9 cellular contexts compared by ENCODE assay signal in genomic region chr1:36703526-36704208, GRCh38.
DNase-seq lines count a peak whose midpoint lies in the region; ATAC-seq, FAIRE-seq and TF ChIP-seq lines count a peak whose summit lies in the region.
"Had no signal": no experiment of that assay in that cellular context is flagged by ENCODE, and none has a peak within 500 bp of the region (broad histone marks: within the 10 kb centered on the region; RNA-seq: fewer than 3 reads in every experiment).

No MANE protein-coding gene starts in this region.

- H3K27me3 ChIP-seq in K562 (ENCODE audit: control insufficient read depth in 2 of 2, insufficient read depth in 2 of 2, low read length in 2 of 2) (peaks cover 17 to 28% of the 10 kb centered on the region in 2 experiments; a peak in 3 of 5 replicates), smooth muscle cell (ENCODE audit: low read depth) (peaks cover 40% of the 10 kb centered on the region)
- H3K27me3 ChIP-seq: ovary had no signal

- H3K9me3 Mint-ChIP-seq in T-helper 2 cell treated with Interferon-gamma antibody and Interleukin-4, amounts not matched to agents 5 μg/mL and 100 μg/mL, for 36 hours, result no peaks in the 10 kb centered on the region

- intact Hi-C loops in K562 (cut with micrococcal nuclease), result loop anchor here (2.0 to 10.0 kb wide), 5 partner anchors 127 to 731 kb away; no protein-coding TSS in a partner anchor

- ATAC-seq in GM21390 (IDR thresholded peaks at IDR 0.05; ENCODE audit: unreplicated experiment) (peak; percentile 63), K562 (peak; percentile 99), GM19035 (IDR thresholded peaks at IDR 0.05; ENCODE audit: unreplicated experiment) (no peak)

- H2AFZ ChIP-seq in K562 (ENCODE audit: low read depth, low read length) (peak overlapping the region; percentile 64), smooth muscle cell (ENCODE audit: low read depth) (no peak overlapping the region)

- TF ChIP-seq CTCF in K562 (IDR thresholded peaks at IDR 0.05 in 2 of 3, conservative IDR thresholded peaks at IDR 0.05 in 1 of 3; ENCODE audit: insufficient read depth in 2 of 3, low read depth in 1 of 3, low read length in 3 of 3) (peak; percentile 93 to 98 (median 98)), smooth muscle cell (IDR thresholded peaks at IDR 0.05; ENCODE audit: borderline replicate concordance, insufficient read depth, poor library complexity, severe bottlenecking) (peak; percentile 95)

- peaks cover 7% of the 10 kb centered on the region for H3K27me3 Mint-ChIP-seq in T-helper 2 cell treated with Interferon-gamma antibody and Interleukin-4, amounts not matched to agents 5 μg/mL and 100 μg/mL, for 36 hours (ENCODE audit: low read depth)

- no peaks in the 10 kb centered on the region for H3F3A ChIP-seq in smooth muscle cell (ENCODE audit: low read depth)

- H3K4me3 Mint-ChIP-seq in T-helper 2 cell treated with Interferon-gamma antibody and Interleukin-4, amounts not matched to agents 5 μg/mL and 100 μg/mL, for 36 hours, result no peak overlapping the region

- TF ChIP-seq POLR2A in K562 (conservative IDR thresholded peaks at IDR 0.05), result no peak

- TF ChIP-seq RAD21 in K562 (CRISPR knock-in tag; conservative IDR thresholded peaks at IDR 0.05 in 1 of 2, IDR thresholded peaks at IDR 0.05 in 1 of 2), result peak; percentile 84 to 96

- H3K27ac Mint-ChIP-seq in T-helper 2 cell treated with Interferon-gamma antibody and Interleukin-4, amounts not matched to agents 5 μg/mL and 100 μg/mL, for 36 hours, result no peak overlapping the region

- H4K20me1 ChIP-seq in K562 (replicated peaks; ENCODE audit: control insufficient read depth, insufficient read depth, low read length) (no peaks in the 10 kb centered on the region), smooth muscle cell (ENCODE audit: low read depth) (no peaks in the 10 kb centered on the region)

- no TSS peak for BruUV-seq in K562 (replicated peaks; lab: Mats Ljungman, UMichigan)

- H3K4me1 Mint-ChIP-seq in T-helper 2 cell treated with Interferon-gamma antibody and Interleukin-4, amounts not matched to agents 5 μg/mL and 100 μg/mL, for 36 hours (ENCODE audit: low read depth), result peaks cover 4% of the 10 kb centered on the region

- H3K36me3 Mint-ChIP-seq in T-helper 2 cell treated with Interferon-gamma antibody and Interleukin-4, amounts not matched to agents 5 μg/mL and 100 μg/mL, for 36 hours (ENCODE audit: low read depth), result no peaks in the 10 kb centered on the region

- CTCF ChIA-PET in K562 (lab: Yijun Ruan, JAX; ENCODE audit: low intra/inter-chr PET ratio), result interaction anchor here (0.6 to 0.8 kb wide), 4 partner anchors 31 to 731 kb away, joined by 3 read pairs; no protein-coding TSS in a partner anchor

- H3K79me2 ChIP-seq in K562 (ENCODE audit: control insufficient read depth, insufficient read depth, low read length) (no peaks in the 10 kb centered on the region), smooth muscle cell (ENCODE audit: low read depth) (no peaks in the 10 kb centered on the region)

- POLR2A ChIA-PET in K562 (lab: Yijun Ruan, JAX), result no interaction called here

- H3K4me3 ChIP-seq in K562 (no peak overlapping the region), smooth muscle cell (no peak overlapping the region)
- H3K4me3 ChIP-seq: ovary had no signal

- TF ChIP-seq EP300 in K562 (IDR thresholded peaks at IDR 0.05; ENCODE audit: low read length), result no peak

- H3K27ac ChIP-seq in K562 (ENCODE audit: extremely low read depth, low read depth, low read length) (no peak overlapping the region), smooth muscle cell (ENCODE audit: low read depth) (no peak overlapping the region)
- H3K27ac ChIP-seq: ovary had no signal

- in situ Hi-C loops in K562 (cut with MboI), result no loop called here

- H3K9me3 ChIP-seq in K562 (replicated peaks; ENCODE audit: control insufficient read depth, insufficient read depth, low read depth, low read length) (no peaks in the 10 kb centered on the region), smooth muscle cell (replicated peaks; ENCODE audit: low read depth) (no peaks in the 10 kb centered on the region)
- H3K9me3 ChIP-seq: ovary had no signal

- 3% methylated on average over 19 of the region's 19 CpGs for WGBS in K562 (ENCODE audit: insufficient coverage, low coverage, missing lambda C conversion rate)
- 29% methylated on average over 19 of the region's 19 CpGs for WGBS in smooth muscle cell (ENCODE audit: low lambda C conversion rate)

- H3K9ac ChIP-seq in K562 (ENCODE audit: insufficient read depth in 1 of 2, low read depth in 2 of 2, low read length in 2 of 2) (no peak overlapping the region), smooth muscle cell (ENCODE audit: low read depth) (no peak overlapping the region)

- peaks cover 0 to 3% of the 10 kb centered on the region in 2 experiments; a peak in 2 of 5 replicates for H3K4me1 ChIP-seq in K562 (replicated peaks in 1 of 2; ENCODE audit: control insufficient read depth in 2 of 2, insufficient read depth in 2 of 2, low read length in 2 of 2)
- H3K4me1 ChIP-seq in smooth muscle cell (ENCODE audit: low read depth), result peaks cover 5% of the 10 kb centered on the region

- H3K36me3 ChIP-seq in K562 (ENCODE audit: control insufficient read depth, insufficient read depth, low read length) (no peaks in the 10 kb centered on the region), smooth muscle cell (ENCODE audit: low read depth) (no peaks in the 10 kb centered on the region)
- H3K36me3 ChIP-seq: ovary had no signal

- FAIRE-seq in K562 (lab: Jason Lieb, UNC), result peak; percentile 88

- DNase-seq in AG08396 (ENCODE audit: low spot score), result peak; percentile 86
- peak; percentile 99 for DNase-seq in NCI-H2029 treated with DMSO at 0.1 percent for 48 hours (lab: John Stamatoyannopoulos, UW)
- DNase-seq in T-helper 2 cell treated with Interferon-gamma antibody and Interleukin-4, amounts not matched to agents 5 μg/mL and 100 μg/mL, for 36 hours (ENCODE audit: low spot score), result peak; percentile 57
- peak; percentile 87 to 95 (median 92) for DNase-seq in K562 (ENCODE audit: extremely low read depth in 1 of 4, low spot score in 3 of 4)
- DNase-seq in iPS DF 4.7 (ENCODE audit: extremely low read depth, low spot score), result peak; percentile 72
- peak; percentile 31 for DNase-seq in smooth muscle cell (lab: John Stamatoyannopoulos, UW; ENCODE audit: unreplicated experiment)

- no peak overlapping the region; the same call in 1 of the 2 replicates for H3K4me2 ChIP-seq in K562 (ENCODE audit: insufficient read depth, low read length)
- H3K4me2 ChIP-seq in smooth muscle cell, result no peak overlapping the region

- no peaks in the 10 kb centered on the region for H3K9me1 ChIP-seq in K562 (ENCODE audit: control insufficient read depth, insufficient read depth, low read length)

TF ChIP-seq in K562, 482 proteins besides CTCF, POLR2A, EP300 and RAD21 (continues in another document):
- TF ChIP-seq TOE1 (IDR thresholded peaks at IDR 0.05; ENCODE audit: borderline replicate concordance), result peak; percentile 90
- TF ChIP-seq TOE1 (CRISPR knock-in tag; IDR thresholded peaks at IDR 0.05; ENCODE audit: borderline replicate concordance, low read depth), result no peak
- TF ChIP-seq MYC (IDR thresholded peaks at IDR 0.05; ENCODE audit: low read depth, low read length), result peak; percentile 84
- TF ChIP-seq MYC (CRISPR knock-in tag; IDR thresholded peaks at IDR 0.05; ENCODE audit: borderline replicate concordance, low read depth), result no peak
- peak in 1 of 3 experiments; percentile 32 for TF ChIP-seq YY1 (IDR thresholded peaks at IDR 0.05; ENCODE audit: borderline replicate concordance in 1 of 3, control insufficient read depth in 1 of 3, extremely low read depth in 1 of 3, insufficient read depth in 3 of 3, insufficient read length in 1 of 3, insufficient replicate concordance in 2 of 3, low read depth in 1 of 3, low read length in 2 of 3)
- peak; percentile 72 for TF ChIP-seq USF2 (CRISPR knock-in tag; IDR thresholded peaks at IDR 0.05)
- TF ChIP-seq XRCC5 (IDR thresholded peaks at IDR 0.05; ENCODE audit: low read depth, low read length), result 0 out of 2 replicates have a peak, but pooled peaks have one; percentile 61
- peak; percentile 84 for TF ChIP-seq TFE3 (CRISPR knock-in tag; IDR thresholded peaks at IDR 0.05)
- peak; percentile 35; the same call in 1 of the 2 replicates for TF ChIP-seq FOXJ2 (tag; IDR thresholded peaks at IDR 0.05)
- peak; percentile 59; the same call in 1 of the 2 replicates for TF ChIP-seq L3MBTL2 (IDR thresholded peaks at IDR 0.05)
- no peak for TF ChIP-seq SREBF2 (CRISPR knock-in tag; IDR thresholded peaks at IDR 0.05)
- TF ChIP-seq PTRF (tag; IDR thresholded peaks at IDR 0.05), result no peak
- TF ChIP-seq KLF13 (tag; IDR thresholded peaks at IDR 0.05; ENCODE audit: borderline replicate concordance, low read depth), result peak; percentile 56; the same call in 1 of the 2 replicates
- TF ChIP-seq SMC3 (conservative IDR thresholded peaks at IDR 0.05; ENCODE audit: insufficient read depth, low read depth, low read length), result peak; percentile 92
- TF ChIP-seq ZNF644 (tag; IDR thresholded peaks at IDR 0.05; ENCODE audit: low read depth), result no peak
- TF ChIP-seq SRF (CRISPR knock-in tag; IDR thresholded peaks at IDR 0.05), result 0 out of 4 replicates have a peak, but pooled peaks of 1 of the 2 experiments have one; percentile 13
- peak; percentile 65 for TF ChIP-seq ELF1 (tag; IDR thresholded peaks at IDR 0.05)

Comparison
In these comparisons a context has a peak if more than half of its experiments do, and no peak if none do; other contexts are left out.
1. DNase-seq: peak in every context shown above with its lines; median percentile 99 in NCI-H2029 treated with DMSO at 0.1 percent for 48 hours; 92 in K562; 86 in AG08396; 72 in iPS DF 4.7; 57 in T-helper 2 cell treated with Interferon-gamma antibody and Interleukin-4, amounts not matched to agents 5 μg/mL and 100 μg/mL, for 36 hours; 31 in smooth muscle cell.